11 cellular contexts compared by ENCODE assay signal in the genomic region with DNA sequence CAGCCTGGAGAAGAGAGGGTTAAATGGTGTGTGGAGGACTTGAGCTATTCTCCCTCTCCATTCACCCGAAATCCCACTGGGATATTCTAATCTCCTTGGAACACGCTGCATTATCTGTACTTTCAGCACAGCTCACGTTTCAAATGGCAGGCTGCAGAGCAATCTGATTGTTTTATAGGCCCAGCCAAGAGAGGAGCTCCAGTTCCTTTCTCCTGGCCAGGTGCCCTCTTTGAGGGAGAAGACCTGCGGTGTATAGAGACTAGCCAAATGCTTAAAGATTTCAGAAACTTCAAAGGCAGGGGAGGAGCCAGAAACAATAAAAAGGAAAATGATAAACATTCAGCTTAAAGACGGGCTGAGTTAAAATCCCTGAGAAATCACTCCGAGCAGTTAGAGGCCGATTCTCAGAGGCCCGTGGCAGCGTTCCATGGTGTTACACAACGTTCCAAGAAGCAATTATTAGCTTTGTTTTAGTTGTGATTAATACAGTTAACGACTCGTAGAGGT.
DNase-seq lines count a peak whose midpoint lies in the region; ATAC-seq and TF ChIP-seq lines count a peak whose summit lies in the region.
"Had no signal": no experiment of that assay in that cellular context is flagged by ENCODE, and none has a peak within 500 bp of the region (broad histone marks: within the 10 kb centered on the region; RNA-seq: fewer than 3 reads in every experiment).

No MANE protein-coding gene starts in this region.

- no peaks in the 10 kb centered on the region for H3K36me3 ChIP-seq in psoas muscle (ENCODE audit: insufficient read depth in 1 of 2, low read depth in 1 of 2)

- H3K9me3 ChIP-seq in psoas muscle, result no peaks in the 10 kb centered on the region

- TF ChIP-seq CTCF in fibroblast of villous mesenchyme (IDR thresholded peaks at IDR 0.05; ENCODE audit: insufficient read depth, low read depth, low read length), result no peak
- no peak for TF ChIP-seq CTCF in psoas muscle (IDR thresholded peaks at IDR 0.05)
- TF ChIP-seq CTCF in GM10266 (IDR thresholded peaks at IDR 0.05; ENCODE audit: control insufficient read depth, insufficient read depth, low read depth, missing control alignments), result no peak

- peaks cover 42% of the 10 kb centered on the region for H3K4me1 ChIP-seq in psoas muscle

- peak overlapping the region; percentile 48 for H3K27ac ChIP-seq in psoas muscle

- H3K4me3 ChIP-seq in fibroblast of villous mesenchyme (ENCODE audit: low read depth, low read length), result peak overlapping the region; percentile 13
- peak overlapping the region; percentile 43 for H3K4me3 ChIP-seq in psoas muscle

- intact Hi-C loops in psoas muscle (cut with DNase I), result loop anchor here in 1 of 2 donors (10.0 kb wide), 2 partner anchors 299 to 419 kb away; no protein-coding TSS in a partner anchor

- H3K27me3 ChIP-seq in psoas muscle (ENCODE audit: insufficient read depth in 3 of 3, low read length in 2 of 3), result no peaks in the 10 kb centered on the region

- ATAC-seq in psoas muscle, result peak; percentile 59 to 83 (median 66)
- ATAC-seq in HG02623 (IDR thresholded peaks at IDR 0.05; ENCODE audit: unreplicated experiment), result no peak

- 2 to 8% (median 7%) methylated on average over 12 of the region's 12 CpGs for WGBS in psoas muscle, 3 donors

- DNase-seq in DMS153 (lab: John Stamatoyannopoulos, UW) (peak; percentile 37), NCI-H526 treated with DMSO at 0.1 percent for 48 hours (lab: John Stamatoyannopoulos, UW) (peak; percentile 53), fibroblast of villous mesenchyme (ENCODE audit: low read depth) (peak; percentile 97), psoas muscle (peak; percentile 72 to 78), NOMO-1 treated with DMSO at 0.1 percent for 48 hours (lab: John Stamatoyannopoulos, UW; ENCODE audit: unreplicated experiment) (no peak), GM10266 (ENCODE audit: extremely low spot score) (no peak)
- DNase-seq in stimulated activated CD4-positive, alpha-beta T cell treated with anti-CD3 and anti-CD28 coated beads, Interleukin-4, amount 100 ng/mL, for 24 hours, result no peak
- DNase-seq: activated naive CD4-positive, alpha-beta T cell treated with Interleukin-2 at 50 U/mL for 16 hours; DND-41; nephron progenitor cell had no signal

Comparison
In these comparisons a context has a peak if more than half of its experiments do, and no peak if none do; other contexts are left out.
1. DNase-seq: peak in DMS153 (single experiment), NCI-H526 treated with DMSO at 0.1 percent for 48 hours (single experiment), fibroblast of villous mesenchyme (single experiment) and psoas muscle (2 of 2); none in NOMO-1 treated with DMSO at 0.1 percent for 48 hours (single experiment), GM10266 (single experiment) and stimulated activated CD4-positive, alpha-beta T cell treated with anti-CD3 and anti-CD28 coated beads, Interleukin-4, amount 100 ng/mL, for 24 hours (single experiment).